23 cellular contexts compared by ENCODE assay signal in genomic region chr13:31765441-31765840, GRCh38. TPM values are rescaled to one million over a fixed set of nuclear protein-coding genes. Genes with fewer than 3 reads are reported as not detected.
DNase-seq lines count a peak whose midpoint lies in the region; ATAC-seq, FAIRE-seq and TF ChIP-seq lines count a peak whose summit lies in the region.
"Had no signal": no experiment of that assay in that cellular context is flagged by ENCODE, and none has a peak within 500 bp of the region (broad histone marks: within the 10 kb centered on the region; RNA-seq: fewer than 3 reads in every experiment).

No MANE protein-coding gene starts in this region.

- POLR2A ChIA-PET in SK-N-SH (lab: Yijun Ruan, JAX): no interaction called here

- H4K20me1 ChIP-seq in SK-N-SH (ENCODE audit: insufficient read depth) (no peaks in the 10 kb centered on the region), smooth muscle cell (ENCODE audit: low read depth) (no peaks in the 10 kb centered on the region)

- H3K36me3 ChIP-seq in SK-N-SH (replicated peaks in 1 of 2; ENCODE audit: control insufficient read depth in 1 of 2, insufficient read depth in 2 of 2, low read length in 1 of 2) (no peaks in the 10 kb centered on the region), smooth muscle cell (ENCODE audit: low read depth) (no peaks in the 10 kb centered on the region)

- H3F3A ChIP-seq in SK-N-SH (replicated peaks; ENCODE audit: insufficient read depth) (peaks cover 54% of the 10 kb centered on the region), smooth muscle cell (ENCODE audit: low read depth) (no peaks in the 10 kb centered on the region)

- DNase-seq in GM04503 (ENCODE audit: low read depth) (peak; percentile 84), SK-N-SH (no peak), fibroblast of peridontal ligament (ENCODE audit: extremely low read depth) (peak; percentile 98), smooth muscle cell (lab: John Stamatoyannopoulos, UW; ENCODE audit: unreplicated experiment) (no peak), GM19239 (ENCODE audit: insufficient read length, low spot score) (no peak), RPMI8226 (no peak), CD1c-positive myeloid dendritic cell (ENCODE audit: extremely low spot score) (no peak)
- DNase-seq: activated naive CD4-positive, alpha-beta T cell treated with anti-CD3 and anti-CD28 coated beads for 36 hours; DMS79; effector CD8-positive, alpha-beta T cell; foreskin keratinocyte; NCI-H1092 treated with DMSO at 0.1 percent for 48 hours; NCI-H2171 treated with DMSO at 0.1 percent for 48 hours; substantia nigra; T-helper 17 cell had no signal

- peak overlapping the region; percentile 45; the same call in 1 of the 2 replicates for H3K4me2 ChIP-seq in SK-N-SH
- peak overlapping the region; percentile 68 for H3K4me2 ChIP-seq in smooth muscle cell

- FAIRE-seq in GM19239 (lab: Jason Lieb, UNC): no peak
- FAIRE-seq: GM12878, H54 had no signal

- CTCF ChIA-PET in SK-N-SH (lab: Yijun Ruan, JAX): interaction anchor here (0.7 to 1.3 kb wide), 3 partner anchors 24 to 530 kb away, joined by 3 to 4 read pairs (median 3); no protein-coding TSS in a partner anchor

- H3K27ac ChIP-seq in SK-N-SH (ENCODE audit: low read depth in 2 of 2, low read length in 1 of 2) (peak overlapping the region in 1 of 2 experiments; percentile 81; a peak in 2 of 4 replicates), smooth muscle cell (ENCODE audit: low read depth) (peak overlapping the region; percentile 80)
- H3K27ac ChIP-seq: C4-2B, foreskin keratinocyte had no signal

- H3K4me3 ChIP-seq in SK-N-SH (ENCODE audit: low read depth in 2 of 2, low read length in 1 of 2) (no peak overlapping the region), smooth muscle cell (no peak overlapping the region)
- H3K4me3 ChIP-seq: GM12878 had no signal

- peak overlapping the region; percentile 34; the same call in 1 of the 2 replicates for H3K9ac ChIP-seq in SK-N-SH
- H3K9ac ChIP-seq in smooth muscle cell (ENCODE audit: low read depth): peak overlapping the region; percentile 15

- no peak for ATAC-seq in HG02571 (IDR thresholded peaks at IDR 0.05; ENCODE audit: unreplicated experiment)
- ATAC-seq: foreskin keratinocyte, GM12878, Right ventricle myocardium inferior, T-helper 17 cell had no signal

- TF ChIP-seq CTCF in SK-N-SH (IDR thresholded peaks at IDR 0.05) (no peak), smooth muscle cell (IDR thresholded peaks at IDR 0.05; ENCODE audit: borderline replicate concordance, insufficient read depth, poor library complexity, severe bottlenecking) (no peak)

- no peaks in the 10 kb centered on the region for H3K79me2 ChIP-seq in SK-N-SH (ENCODE audit: insufficient read depth)
- no peaks in the 10 kb centered on the region for H3K79me2 ChIP-seq in smooth muscle cell (ENCODE audit: low read depth)

- no peaks in the 10 kb centered on the region for H3K27me3 ChIP-seq in SK-N-SH (ENCODE audit: insufficient read depth)
- no peaks in the 10 kb centered on the region for H3K27me3 ChIP-seq in smooth muscle cell (ENCODE audit: low read depth)
- H3K27me3 ChIP-seq: foreskin keratinocyte had no signal

- no peaks in the 10 kb centered on the region for H3K9me2 ChIP-seq in SK-N-SH

- no peak for TF ChIP-seq EP300 in SK-N-SH (IDR thresholded peaks at IDR 0.05; ENCODE audit: borderline replicate concordance in 1 of 2, low read depth in 1 of 2, low read length in 1 of 2)

- H3K9me3 ChIP-seq in SK-N-SH: no peaks in the 10 kb centered on the region
- no peaks in the 10 kb centered on the region for H3K9me3 ChIP-seq in smooth muscle cell (replicated peaks; ENCODE audit: low read depth)

- H3K4me1 ChIP-seq in SK-N-SH (ENCODE audit: control insufficient read depth in 1 of 2, insufficient read depth in 2 of 2, low read depth in 1 of 2, low read length in 1 of 2) (peaks cover 0 to 36% of the 10 kb centered on the region in 2 experiments; a peak in 2 of 4 replicates), smooth muscle cell (ENCODE audit: low read depth) (peaks cover 9% of the 10 kb centered on the region)
- H3K4me1 ChIP-seq: foreskin keratinocyte had no signal

- H2AFZ ChIP-seq in SK-N-SH (ENCODE audit: low read depth): peak overlapping the region; percentile 47
- H2AFZ ChIP-seq in smooth muscle cell (ENCODE audit: low read depth): no peak overlapping the region

- WGBS in SK-N-SH (ENCODE audit: low lambda C conversion rate): 37% methylated on average over 2 of the region's 2 CpGs
- WGBS in smooth muscle cell (ENCODE audit: low lambda C conversion rate): 38% methylated on average over 2 of the region's 2 CpGs

- no peak for TF ChIP-seq RAD21 in SK-N-SH (IDR thresholded peaks at IDR 0.05; ENCODE audit: low read length)

TF ChIP-seq in SK-N-SH, 30 proteins besides CTCF, POLR2A, EP300 and RAD21:
- TF ChIP-seq, protein P1, sequence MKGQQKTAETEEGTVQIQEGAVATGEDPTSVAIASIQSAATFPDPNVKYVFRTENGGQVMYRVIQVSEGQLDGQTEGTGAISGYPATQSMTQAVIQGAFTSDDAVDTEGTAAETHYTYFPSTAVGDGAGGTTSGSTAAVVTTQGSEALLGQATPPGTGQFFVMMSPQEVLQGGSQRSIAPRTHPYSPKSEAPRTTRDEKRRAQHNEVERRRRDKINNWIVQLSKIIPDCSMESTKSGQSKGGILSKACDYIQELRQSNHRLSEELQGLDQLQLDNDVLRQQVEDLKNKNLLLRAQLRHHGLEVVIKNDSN (IDR thresholded peaks at IDR 0.05; ENCODE audit: borderline replicate concordance, low read depth): no peak
- no peak for TF ChIP-seq YY1 (IDR thresholded peaks at IDR 0.05; ENCODE audit: low read depth)
- TF ChIP-seq JUND (IDR thresholded peaks at IDR 0.05): 0 out of 2 replicates have a peak, but pooled peaks have one; percentile 35
- peak; percentile 23; the same call in 1 of the 2 replicates for TF ChIP-seq TCF12 (IDR thresholded peaks at IDR 0.05)
- TF ChIP-seq PBX3 (IDR thresholded peaks at IDR 0.05): 0 out of 2 replicates have a peak, but pooled peaks have one; percentile 11
- TF ChIP-seq RCOR1 (IDR thresholded peaks at IDR 0.05; ENCODE audit: low read length): no peak
- no peak for TF ChIP-seq ZBTB33 (IDR thresholded peaks at IDR 0.05; ENCODE audit: borderline replicate concordance, low read depth)
- TF ChIP-seq SIN3A (IDR thresholded peaks at IDR 0.05; ENCODE audit: borderline replicate concordance, low read depth, low read length): no peak
- TF ChIP-seq FOSL2 (IDR thresholded peaks at IDR 0.05; ENCODE audit: borderline replicate concordance, low read depth): no peak

RNA-seq across cellular contexts. Expression of gene RXFP2, which starts 26.1 kb away (rescaled TPM):
- polyA plus RNA-seq in SK-N-SH (2012; rRNA removed) (not detected in 2 replicates), smooth muscle cell (not detected in 2 replicates)
- not detected in 2 replicates for polyA plus RNA-seq in SK-N-SH (2012; cell fraction: cytosol; rRNA removed)
- polyA plus RNA-seq in SK-N-SH (2012; cell fraction: nucleus; rRNA removed): not detected in 2 replicates
- not detected in 2 replicates for total RNA-seq in smooth muscle cell
- total RNA-seq: activated naive CD4-positive, alpha-beta T cell treated with anti-CD3 and anti-CD28 coated beads for 36 hours; cardiac septum; foreskin keratinocyte; GM12878; neural crest cell; Right ventricle myocardium inferior; T-helper 17 cell had no signal
- polyA plus RNA-seq: foreskin keratinocyte, IgD-negative memory B cell had no signal

Comparison
In these comparisons a context has a peak if more than half of its experiments do, and no peak if none do; other contexts are left out.
1. DNase-seq: peak in GM04503 (single experiment) and fibroblast of peridontal ligament (single experiment); none in SK-N-SH (single experiment), smooth muscle cell (single experiment), GM19239 (single experiment), RPMI8226 (single experiment) and CD1c-positive myeloid dendritic cell (single experiment).